In the genomic region with DNA sequence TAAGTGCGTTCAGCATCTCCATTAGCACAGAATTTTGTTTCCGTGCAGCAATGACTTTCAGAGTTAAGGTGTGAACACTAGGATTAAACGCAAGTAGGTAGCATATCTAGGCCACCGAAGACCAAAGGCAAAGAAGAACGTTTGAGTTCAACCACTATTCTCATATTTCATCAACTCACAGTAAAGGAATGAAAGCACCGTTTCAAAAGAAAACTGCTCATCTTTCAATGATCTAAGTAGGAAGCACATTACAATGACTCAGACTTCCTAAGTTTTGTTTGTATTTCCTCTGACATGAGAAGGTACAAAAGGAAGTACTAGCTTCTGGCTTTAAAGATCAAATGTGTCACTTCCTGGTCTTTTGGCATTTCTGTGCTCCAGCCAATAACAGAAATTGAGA, we compare ENCODE assay signal across 10 cellular contexts. TPM values are rescaled to one million over a fixed set of nuclear protein-coding genes. Genes with fewer than 3 reads are reported as not detected.
DNase-seq lines count a peak whose midpoint lies in the region; ATAC-seq and TF ChIP-seq lines count a peak whose summit lies in the region.
"Had no signal": no experiment of that assay in that cellular context is flagged by ENCODE, and none has a peak within 500 bp of the region (broad histone marks: within the 10 kb centered on the region; RNA-seq: fewer than 3 reads in every experiment).

No MANE protein-coding gene starts in this region.

- H3K4me2 ChIP-seq in PC-3 (ENCODE audit: low read length): peak overlapping the region; percentile 63
- H3K4me2 ChIP-seq in parathyroid adenoma (ENCODE audit: low read length): peak overlapping the region; percentile 37

- BruUV-seq in PC-3 (replicated peaks; lab: Mats Ljungman, UMichigan): no TSS peak

- H3K27me3 ChIP-seq in PC-3 (ENCODE audit: low read length) (no peaks in the 10 kb centered on the region), parathyroid adenoma (ENCODE audit: control insufficient read depth, insufficient read depth, low read length) (no peaks in the 10 kb centered on the region)
- H3K27me3 ChIP-seq: suprapubic skin had no signal

- H3K36me3 ChIP-seq in PC-3 (ENCODE audit: low read depth, low read length): peaks cover 9% of the 10 kb centered on the region; the same call in 1 of the 2 replicates
- no peaks in the 10 kb centered on the region for H3K36me3 ChIP-seq in parathyroid adenoma (ENCODE audit: control insufficient read depth, insufficient read depth, low read length)

- 0 out of 2 replicates have a peak, but pooled peaks cover 6% of the 10 kb centered on the region for H4K20me1 ChIP-seq in PC-3 (ENCODE audit: low read length)

- POLR2A ChIA-PET in PC-3 (lab: Charles Lee; ENCODE audit: unreplicated experiment): no interaction called here

- H3K27ac ChIP-seq in PC-3 (ENCODE audit: low read length): peak overlapping the region; percentile 58
- peak overlapping the region; percentile 27 for H3K27ac ChIP-seq in parathyroid adenoma
- H3K27ac ChIP-seq: suprapubic skin had no signal

- H2AFZ ChIP-seq in PC-3 (ENCODE audit: low read length) (no peak overlapping the region), parathyroid adenoma (no peak overlapping the region)

- H3K4me3 ChIP-seq in PC-3 (ENCODE audit: low read length): peak overlapping the region; percentile 16; the same call in 1 of the 2 replicates
- no peak overlapping the region for H3K4me3 ChIP-seq in parathyroid adenoma (ENCODE audit: low read depth, low read length)
- H3K4me3 ChIP-seq: suprapubic skin had no signal

- ATAC-seq in PC-3 (peak; percentile 95), HG02623 (IDR thresholded peaks at IDR 0.05; ENCODE audit: unreplicated experiment) (no peak), GM18519 (IDR thresholded peaks at IDR 0.05; ENCODE audit: low FRiP score, unreplicated experiment) (no peak)

- H3K4me1 ChIP-seq in PC-3 (ENCODE audit: insufficient read depth, low read length) (peaks cover 22% of the 10 kb centered on the region), parathyroid adenoma (peaks cover 10% of the 10 kb centered on the region)
- H3K4me1 ChIP-seq: suprapubic skin had no signal

- TF ChIP-seq CTCF in PC-3 (conservative IDR thresholded peaks at IDR 0.05; ENCODE audit: low read depth, low read length) (no peak), parathyroid adenoma (IDR thresholded peaks at IDR 0.05) (no peak)

- intact Hi-C loops in PC-3 (cut with micrococcal nuclease): loop anchor here (10.0 kb wide), 1 partner anchor 122 kb away; a partner anchor contains a TSS

- no peaks in the 10 kb centered on the region for H3K9me2 ChIP-seq in PC-3 (replicated peaks; ENCODE audit: low read length)

- H3K79me2 ChIP-seq in PC-3 (ENCODE audit: low read length) (no peaks in the 10 kb centered on the region), parathyroid adenoma (no peaks in the 10 kb centered on the region)

- H3K9ac ChIP-seq in PC-3 (ENCODE audit: low read length) (no peak overlapping the region), parathyroid adenoma (no peak overlapping the region)

- H3K9me3 ChIP-seq in PC-3 (ENCODE audit: low read length): no peaks in the 10 kb centered on the region
- no peaks in the 10 kb centered on the region for H3K9me3 ChIP-seq in parathyroid adenoma (ENCODE audit: control insufficient read depth, low read length)
- H3K9me3 ChIP-seq: suprapubic skin had no signal

- H3F3A ChIP-seq in PC-3 (ENCODE audit: low read length, unreplicated experiment): peaks cover 14% of the 10 kb centered on the region

- DNase-seq in GF-D8 (lab: John Stamatoyannopoulos, UW): peak; percentile 24
- DNase-seq in PC-3: peak; percentile 97
- DNase-seq in dedifferentiated amniotic fluid mesenchymal stem cell (ENCODE audit: extremely low spot score): peak; percentile 29
- no peak for DNase-seq in ureter (ENCODE audit: low spot score)
- DNase-seq: NCI-H510A treated with DMSO at 0.1 percent for 48 hours, retina had no signal

- CTCF ChIA-PET in PC-3 (lab: Charles Lee): interaction anchor here (0.6 kb wide), 1 partner anchor 190 kb away, joined by 4 read pairs; no protein-coding TSS in a partner anchor

RNA-seq across cellular contexts. Expression of a gene that starts 57.6 kb away (rescaled TPM):
- total RNA-seq in PC-3 (2014; rRNA removed) (14.5 and 19.6 TPM in 2 replicates), ureter (14.2 TPM)
